1 cellular context compared by ENCODE assay signal in genomic region chr7:139495726-139496125, GRCh38.
TF ChIP-seq lines count a peak whose summit lies in the region.

No MANE protein-coding gene starts in this region.

TF ChIP-seq in GM12878, 131 proteins besides CTCF, POLR2A, EP300 and RAD21 (continued from another document):
- TF ChIP-seq, protein P1, sequence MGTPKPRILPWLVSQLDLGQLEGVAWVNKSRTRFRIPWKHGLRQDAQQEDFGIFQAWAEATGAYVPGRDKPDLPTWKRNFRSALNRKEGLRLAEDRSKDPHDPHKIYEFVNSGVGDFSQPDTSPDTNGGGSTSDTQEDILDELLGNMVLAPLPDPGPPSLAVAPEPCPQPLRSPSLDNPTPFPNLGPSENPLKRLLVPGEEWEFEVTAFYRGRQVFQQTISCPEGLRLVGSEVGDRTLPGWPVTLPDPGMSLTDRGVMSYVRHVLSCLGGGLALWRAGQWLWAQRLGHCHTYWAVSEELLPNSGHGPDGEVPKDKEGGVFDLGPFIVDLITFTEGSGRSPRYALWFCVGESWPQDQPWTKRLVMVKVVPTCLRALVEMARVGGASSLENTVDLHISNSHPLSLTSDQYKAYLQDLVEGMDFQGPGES (IDR thresholded peaks at IDR 0.05) = no peak
- no peak for TF ChIP-seq ELK1 (IDR thresholded peaks at IDR 0.05; ENCODE audit: low read depth, low read length)
- TF ChIP-seq BACH1 (IDR thresholded peaks at IDR 0.05; ENCODE audit: borderline replicate concordance) = no peak
- TF ChIP-seq, protein P2, sequence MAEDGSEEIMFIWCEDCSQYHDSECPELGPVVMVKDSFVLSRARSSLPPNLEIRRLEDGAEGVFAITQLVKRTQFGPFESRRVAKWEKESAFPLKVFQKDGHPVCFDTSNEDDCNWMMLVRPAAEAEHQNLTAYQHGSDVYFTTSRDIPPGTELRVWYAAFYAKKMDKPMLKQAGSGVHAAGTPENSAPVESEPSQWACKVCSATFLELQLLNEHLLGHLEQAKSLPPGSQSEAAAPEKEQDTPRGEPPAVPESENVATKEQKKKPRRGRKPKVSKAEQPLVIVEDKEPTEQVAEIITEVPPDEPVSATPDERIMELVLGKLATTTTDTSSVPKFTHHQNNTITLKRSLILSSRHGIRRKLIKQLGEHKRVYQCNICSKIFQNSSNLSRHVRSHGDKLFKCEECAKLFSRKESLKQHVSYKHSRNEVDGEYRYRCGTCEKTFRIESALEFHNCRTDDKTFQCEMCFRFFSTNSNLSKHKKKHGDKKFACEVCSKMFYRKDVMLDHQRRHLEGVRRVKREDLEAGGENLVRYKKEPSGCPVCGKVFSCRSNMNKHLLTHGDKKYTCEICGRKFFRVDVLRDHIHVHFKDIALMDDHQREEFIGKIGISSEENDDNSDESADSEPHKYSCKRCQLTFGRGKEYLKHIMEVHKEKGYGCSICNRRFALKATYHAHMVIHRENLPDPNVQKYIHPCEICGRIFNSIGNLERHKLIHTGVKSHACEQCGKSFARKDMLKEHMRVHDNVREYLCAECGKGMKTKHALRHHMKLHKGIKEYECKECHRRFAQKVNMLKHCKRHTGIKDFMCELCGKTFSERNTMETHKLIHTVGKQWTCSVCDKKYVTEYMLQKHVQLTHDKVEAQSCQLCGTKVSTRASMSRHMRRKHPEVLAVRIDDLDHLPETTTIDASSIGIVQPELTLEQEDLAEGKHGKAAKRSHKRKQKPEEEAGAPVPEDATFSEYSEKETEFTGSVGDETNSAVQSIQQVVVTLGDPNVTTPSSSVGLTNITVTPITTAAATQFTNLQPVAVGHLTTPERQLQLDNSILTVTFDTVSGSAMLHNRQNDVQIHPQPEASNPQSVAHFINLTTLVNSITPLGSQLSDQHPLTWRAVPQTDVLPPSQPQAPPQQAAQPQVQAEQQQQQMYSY (CRISPR knock-in tag; IDR thresholded peaks at IDR 0.05) = no peak
- TF ChIP-seq NFYA (IDR thresholded peaks at IDR 0.05; ENCODE audit: borderline replicate concordance, low read depth, low read length) = no peak
- no peak for TF ChIP-seq ATF2 (IDR thresholded peaks at IDR 0.05; ENCODE audit: low read length)
- no peak for TF ChIP-seq CHD1 (IDR thresholded peaks at IDR 0.05; ENCODE audit: low read depth, low read length)
